Comparison of ENCODE assay signal across 1 cellular context in the genomic region with DNA sequence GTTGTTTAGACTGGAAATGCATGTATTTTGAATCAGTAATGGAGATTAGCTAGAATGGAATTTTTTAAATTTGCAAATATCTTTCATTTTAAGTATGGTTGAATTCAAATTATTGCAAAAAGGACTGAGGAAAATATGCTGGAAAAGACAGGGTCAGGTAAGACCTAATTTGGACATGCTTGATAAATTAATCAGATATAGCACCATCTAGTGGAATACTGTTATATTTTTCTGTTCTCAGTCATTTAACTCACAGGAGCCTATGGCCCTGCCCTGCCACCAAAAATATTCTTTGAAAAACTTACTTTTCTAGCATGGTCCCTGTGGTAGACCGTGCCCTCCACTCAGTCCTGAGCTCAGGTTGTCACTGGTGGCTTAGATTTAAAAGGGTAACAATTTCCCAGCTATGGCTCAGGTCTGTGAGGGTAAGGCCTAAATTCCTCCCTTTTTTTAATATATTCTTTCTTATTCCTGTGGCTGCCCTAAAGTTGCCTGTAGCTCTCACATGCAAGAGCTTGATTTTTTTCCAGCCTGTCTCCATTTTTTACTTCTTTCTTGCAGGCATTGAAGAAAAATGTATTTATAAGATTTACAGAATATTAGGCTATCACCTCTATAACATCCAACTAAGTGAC.
TF ChIP-seq lines count a peak whose summit lies in the region.

No MANE protein-coding gene starts in this region.

TF ChIP-seq in SK-N-SH, 30 proteins besides CTCF, POLR2A, EP300 and RAD21 (continued from another document):
- TF ChIP-seq, protein P1, sequence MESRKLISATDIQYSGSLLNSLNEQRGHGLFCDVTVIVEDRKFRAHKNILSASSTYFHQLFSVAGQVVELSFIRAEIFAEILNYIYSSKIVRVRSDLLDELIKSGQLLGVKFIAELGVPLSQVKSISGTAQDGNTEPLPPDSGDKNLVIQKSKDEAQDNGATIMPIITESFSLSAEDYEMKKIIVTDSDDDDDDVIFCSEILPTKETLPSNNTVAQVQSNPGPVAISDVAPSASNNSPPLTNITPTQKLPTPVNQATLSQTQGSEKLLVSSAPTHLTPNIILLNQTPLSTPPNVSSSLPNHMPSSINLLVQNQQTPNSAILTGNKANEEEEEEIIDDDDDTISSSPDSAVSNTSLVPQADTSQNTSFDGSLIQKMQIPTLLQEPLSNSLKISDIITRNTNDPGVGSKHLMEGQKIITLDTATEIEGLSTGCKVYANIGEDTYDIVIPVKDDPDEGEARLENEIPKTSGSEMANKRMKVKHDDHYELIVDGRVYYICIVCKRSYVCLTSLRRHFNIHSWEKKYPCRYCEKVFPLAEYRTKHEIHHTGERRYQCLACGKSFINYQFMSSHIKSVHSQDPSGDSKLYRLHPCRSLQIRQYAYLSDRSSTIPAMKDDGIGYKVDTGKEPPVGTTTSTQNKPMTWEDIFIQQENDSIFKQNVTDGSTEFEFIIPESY (IDR thresholded peaks at IDR 0.05; ENCODE audit: borderline replicate concordance, low read depth): no peak
- TF ChIP-seq MEF2A (IDR thresholded peaks at IDR 0.05; ENCODE audit: borderline replicate concordance, low read depth): no peak
TF ChIP-seq in SK-N-SH: peak in this region for 1.
